ENCODE assay signal across 1 cellular context in the genomic region with DNA sequence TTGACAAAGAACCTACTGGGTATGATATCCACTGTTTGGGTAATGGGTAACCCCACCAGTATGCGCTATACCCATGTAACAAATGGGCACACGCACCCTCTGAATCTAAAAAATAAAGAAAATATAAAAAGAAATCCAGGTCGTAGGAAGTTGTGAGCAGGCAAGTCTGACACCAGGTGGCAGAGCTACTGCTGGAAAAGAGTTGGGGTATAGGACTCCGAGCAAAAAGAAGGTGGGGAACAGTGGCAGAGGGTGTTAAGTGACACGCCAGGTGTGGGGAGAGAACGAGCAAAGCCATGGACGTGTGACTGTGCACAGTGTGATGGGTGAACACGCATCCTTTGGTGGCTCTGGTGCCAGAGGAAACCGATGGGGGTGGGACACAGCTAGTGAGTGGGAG.
TF ChIP-seq lines count a peak whose summit lies in the region.

No MANE protein-coding gene starts in this region.

TF ChIP-seq in HCT116, 20 proteins besides CTCF, POLR2A, EP300 and RAD21:
- no peak for TF ChIP-seq EZH2 (IDR thresholded peaks at IDR 0.05)
- TF ChIP-seq CBX3 (IDR thresholded peaks at IDR 0.05; ENCODE audit: low read depth), result no peak
- TF ChIP-seq SIN3A (IDR thresholded peaks at IDR 0.05; ENCODE audit: low read depth), result no peak
- TF ChIP-seq SRF (IDR thresholded peaks at IDR 0.05; ENCODE audit: low read depth), result no peak
- TF ChIP-seq ELF1 (IDR thresholded peaks at IDR 0.05; ENCODE audit: borderline replicate concordance, low read depth), result no peak
- TF ChIP-seq, protein P1, sequence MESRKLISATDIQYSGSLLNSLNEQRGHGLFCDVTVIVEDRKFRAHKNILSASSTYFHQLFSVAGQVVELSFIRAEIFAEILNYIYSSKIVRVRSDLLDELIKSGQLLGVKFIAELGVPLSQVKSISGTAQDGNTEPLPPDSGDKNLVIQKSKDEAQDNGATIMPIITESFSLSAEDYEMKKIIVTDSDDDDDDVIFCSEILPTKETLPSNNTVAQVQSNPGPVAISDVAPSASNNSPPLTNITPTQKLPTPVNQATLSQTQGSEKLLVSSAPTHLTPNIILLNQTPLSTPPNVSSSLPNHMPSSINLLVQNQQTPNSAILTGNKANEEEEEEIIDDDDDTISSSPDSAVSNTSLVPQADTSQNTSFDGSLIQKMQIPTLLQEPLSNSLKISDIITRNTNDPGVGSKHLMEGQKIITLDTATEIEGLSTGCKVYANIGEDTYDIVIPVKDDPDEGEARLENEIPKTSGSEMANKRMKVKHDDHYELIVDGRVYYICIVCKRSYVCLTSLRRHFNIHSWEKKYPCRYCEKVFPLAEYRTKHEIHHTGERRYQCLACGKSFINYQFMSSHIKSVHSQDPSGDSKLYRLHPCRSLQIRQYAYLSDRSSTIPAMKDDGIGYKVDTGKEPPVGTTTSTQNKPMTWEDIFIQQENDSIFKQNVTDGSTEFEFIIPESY (IDR thresholded peaks at IDR 0.05; ENCODE audit: extremely low read depth, insufficient replicate concordance, low read length), result no peak
- no peak for TF ChIP-seq ZFX (IDR thresholded peaks at IDR 0.05)
- TF ChIP-seq FOSL1 (IDR thresholded peaks at IDR 0.05; ENCODE audit: low read depth), result no peak
- no peak for TF ChIP-seq SP1 (IDR thresholded peaks at IDR 0.05; ENCODE audit: low read depth)
- TF ChIP-seq, protein P2, sequence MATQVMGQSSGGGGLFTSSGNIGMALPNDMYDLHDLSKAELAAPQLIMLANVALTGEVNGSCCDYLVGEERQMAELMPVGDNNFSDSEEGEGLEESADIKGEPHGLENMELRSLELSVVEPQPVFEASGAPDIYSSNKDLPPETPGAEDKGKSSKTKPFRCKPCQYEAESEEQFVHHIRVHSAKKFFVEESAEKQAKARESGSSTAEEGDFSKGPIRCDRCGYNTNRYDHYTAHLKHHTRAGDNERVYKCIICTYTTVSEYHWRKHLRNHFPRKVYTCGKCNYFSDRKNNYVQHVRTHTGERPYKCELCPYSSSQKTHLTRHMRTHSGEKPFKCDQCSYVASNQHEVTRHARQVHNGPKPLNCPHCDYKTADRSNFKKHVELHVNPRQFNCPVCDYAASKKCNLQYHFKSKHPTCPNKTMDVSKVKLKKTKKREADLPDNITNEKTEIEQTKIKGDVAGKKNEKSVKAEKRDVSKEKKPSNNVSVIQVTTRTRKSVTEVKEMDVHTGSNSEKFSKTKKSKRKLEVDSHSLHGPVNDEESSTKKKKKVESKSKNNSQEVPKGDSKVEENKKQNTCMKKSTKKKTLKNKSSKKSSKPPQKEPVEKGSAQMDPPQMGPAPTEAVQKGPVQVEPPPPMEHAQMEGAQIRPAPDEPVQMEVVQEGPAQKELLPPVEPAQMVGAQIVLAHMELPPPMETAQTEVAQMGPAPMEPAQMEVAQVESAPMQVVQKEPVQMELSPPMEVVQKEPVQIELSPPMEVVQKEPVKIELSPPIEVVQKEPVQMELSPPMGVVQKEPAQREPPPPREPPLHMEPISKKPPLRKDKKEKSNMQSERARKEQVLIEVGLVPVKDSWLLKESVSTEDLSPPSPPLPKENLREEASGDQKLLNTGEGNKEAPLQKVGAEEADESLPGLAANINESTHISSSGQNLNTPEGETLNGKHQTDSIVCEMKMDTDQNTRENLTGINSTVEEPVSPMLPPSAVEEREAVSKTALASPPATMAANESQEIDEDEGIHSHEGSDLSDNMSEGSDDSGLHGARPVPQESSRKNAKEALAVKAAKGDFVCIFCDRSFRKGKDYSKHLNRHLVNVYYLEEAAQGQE (IDR thresholded peaks at IDR 0.05; ENCODE audit: low read depth), result no peak
- no peak for TF ChIP-seq EZH2phosphoT487 (IDR thresholded peaks at IDR 0.05; ENCODE audit: borderline replicate concordance)
- TF ChIP-seq, protein P3, sequence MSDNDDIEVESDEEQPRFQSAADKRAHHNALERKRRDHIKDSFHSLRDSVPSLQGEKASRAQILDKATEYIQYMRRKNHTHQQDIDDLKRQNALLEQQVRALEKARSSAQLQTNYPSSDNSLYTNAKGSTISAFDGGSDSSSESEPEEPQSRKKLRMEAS (IDR thresholded peaks at IDR 0.05), result no peak
